Comparison of ENCODE assay signal across 8 cellular contexts in the genomic region with DNA sequence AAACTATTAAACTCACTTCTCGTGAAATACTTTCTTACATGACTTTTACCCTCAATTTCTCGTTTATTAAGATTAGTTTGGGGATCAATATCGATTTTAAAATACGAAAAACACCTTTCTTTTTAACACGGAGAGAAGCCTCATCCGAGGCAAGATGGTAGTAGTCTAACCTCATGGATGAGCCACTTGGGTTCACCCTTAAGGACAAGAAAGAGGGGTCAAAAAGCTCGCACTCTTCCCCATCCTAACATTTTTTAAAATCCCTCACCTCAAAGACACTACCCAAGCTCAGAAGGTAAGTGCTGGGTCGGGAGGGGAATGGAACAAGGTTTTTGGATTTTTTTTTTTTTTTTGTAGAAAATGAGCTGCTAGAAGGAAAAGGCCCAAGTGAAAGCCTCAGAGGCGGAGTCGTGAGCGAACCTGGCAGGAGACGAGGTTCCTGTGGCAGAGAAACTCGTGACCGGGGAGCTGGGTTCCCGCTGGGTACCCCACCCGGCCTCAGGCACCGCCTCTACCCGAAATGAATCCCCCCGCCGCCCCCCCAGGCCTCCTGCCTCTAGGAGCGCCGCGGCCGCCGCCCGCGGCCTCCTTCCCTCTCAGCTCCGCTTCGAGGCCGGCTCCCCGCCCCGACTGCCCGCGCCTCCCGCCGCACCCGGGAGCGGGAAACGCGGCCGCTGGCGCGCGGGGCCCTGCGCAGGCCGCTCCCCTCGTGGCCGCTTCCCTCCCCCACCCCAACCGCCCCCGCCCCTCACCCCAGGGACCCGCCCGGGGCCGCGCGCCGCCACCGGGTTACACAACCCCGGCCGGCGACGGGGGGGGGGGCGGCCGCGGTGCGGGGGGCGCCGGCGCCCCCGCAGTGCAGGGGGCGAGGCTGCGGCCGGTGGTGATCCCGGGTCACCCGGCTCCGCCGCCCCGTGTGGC. TPM values are rescaled to one million over a fixed set of nuclear protein-coding genes. Genes with fewer than 3 reads are reported as not detected.
DNase-seq lines count a peak whose midpoint lies in the region; ATAC-seq and TF ChIP-seq lines count a peak whose summit lies in the region.

No MANE protein-coding gene starts in this region.

- peaks cover 2% of the 10 kb centered on the region for H3K36me3 ChIP-seq in kidney epithelial cell (ENCODE audit: control insufficient read depth, insufficient read depth, low read length)

- peaks cover 65% of the 10 kb centered on the region for H3K4me1 Mint-ChIP-seq in central memory CD8-positive, alpha-beta T cell

- no peaks in the 10 kb centered on the region for H3K9me3 Mint-ChIP-seq in central memory CD8-positive, alpha-beta T cell

- TF ChIP-seq CTCF in GM12875 (IDR thresholded peaks at IDR 0.05; ENCODE audit: borderline replicate concordance, insufficient read depth, low read depth, low read length) = no peak
- no peak for TF ChIP-seq CTCF in kidney epithelial cell (IDR thresholded peaks at IDR 0.05; ENCODE audit: insufficient read depth, low read length, poor library complexity, severe bottlenecking)

- peak overlapping the region; percentile 98 for H3K4me3 Mint-ChIP-seq in central memory CD8-positive, alpha-beta T cell

- H3K27me3 Mint-ChIP-seq in central memory CD8-positive, alpha-beta T cell = no peaks in the 10 kb centered on the region

- peak overlapping the region; percentile 79 for H3K27ac Mint-ChIP-seq in central memory CD8-positive, alpha-beta T cell (ENCODE audit: low read depth)

- H3K4me3 ChIP-seq in GM12875 (ENCODE audit: low read depth, low read length) (peak overlapping the region; percentile 96), kidney epithelial cell (ENCODE audit: low read depth, low read length) (peak overlapping the region; percentile 99)

- no peak for ATAC-seq in central memory CD8-positive, alpha-beta T cell (replicated peaks; ENCODE audit: extremely low read depth, poor library complexity, severe bottlenecking)
- ATAC-seq in HG03354 (IDR thresholded peaks at IDR 0.05; ENCODE audit: poor library complexity, severe bottlenecking, unreplicated experiment) = no peak
- no peak for ATAC-seq in GM18873 (IDR thresholded peaks at IDR 0.05; ENCODE audit: low FRiP score, unreplicated experiment)

- H3K36me3 Mint-ChIP-seq in central memory CD8-positive, alpha-beta T cell (ENCODE audit: insufficient read depth) = peaks cover 38% of the 10 kb centered on the region

- DNase-seq in M059J (ENCODE audit: low read depth) (peak; percentile 54), kidney epithelial cell (ENCODE audit: low read depth) (no peak)
- peak; percentile 33 for DNase-seq in activated CD4-positive, alpha-beta T cell treated with anti-CD3 and anti-CD28 coated beads for 1 hour
- DNase-seq in central memory CD8-positive, alpha-beta T cell (ENCODE audit: low spot score in 2 of 2) = peak; percentile 23 to 30
- DNase-seq in stimulated activated CD4-positive, alpha-beta T cell treated with anti-CD3 and anti-CD28 coated beads, Interleukin-15, amount 100 ng/mL, for 24 hours = peak; percentile 64

- no peaks in the 10 kb centered on the region for H3K27me3 ChIP-seq in kidney epithelial cell (ENCODE audit: control insufficient read depth, insufficient read depth, low read length)

RNA-seq across cellular contexts. Expression of a gene that starts 1.6 kb away (rescaled TPM):
- 29.7 and 40.6 TPM in 2 replicates for total RNA-seq in M059J (2014; rRNA removed; shearing (Covaris generic))
- 35.8 and 36.4 TPM in 2 replicates for total RNA-seq in kidney epithelial cell

RNA-seq across cellular contexts. Expression of a gene that starts 45.7 kb away (rescaled TPM):
- not detected in 2 replicates for total RNA-seq in M059J (2014; rRNA removed; shearing (Covaris generic))
- not detected in 2 replicates for total RNA-seq in kidney epithelial cell
